Comparison of ENCODE assay signal across 37 cellular contexts in the genomic region with DNA sequence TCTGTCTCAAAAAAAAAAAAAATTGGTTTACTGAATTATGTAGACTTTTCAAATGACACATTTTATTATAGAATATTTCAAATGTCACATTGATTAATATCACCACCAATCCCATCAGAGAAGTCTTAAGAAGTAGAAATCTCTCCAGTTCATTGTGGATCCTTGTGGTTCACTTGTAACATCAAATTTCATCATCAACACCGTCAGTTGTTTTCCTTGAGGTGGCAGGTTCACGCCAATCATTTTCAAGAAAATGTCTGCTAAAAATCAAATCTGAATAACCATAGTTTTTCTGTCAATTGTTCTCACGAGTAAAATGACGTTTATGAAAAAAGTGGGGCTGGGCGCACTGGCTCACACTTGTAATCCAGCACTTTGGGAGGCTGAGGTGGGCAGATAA. TPM values are rescaled to one million over a fixed set of nuclear protein-coding genes. Genes with fewer than 3 reads are reported as not detected.
"Had no signal": no experiment of that assay in that cellular context is flagged by ENCODE, and none has a peak within 500 bp of the region (broad histone marks: within the 10 kb centered on the region; RNA-seq: fewer than 3 reads in every experiment).

No MANE protein-coding gene starts in this region.

- H3K27me3 ChIP-seq: adrenal gland, ascending aorta, body of pancreas, brain microvascular endothelial cell, breast epithelium, cardiac muscle cell had no signal

- H3K4me3 Mint-ChIP-seq: activated naive CD4-positive, alpha-beta T cell treated with anti-CD3 and anti-CD28 coated beads for 36 hours; activated naive CD4-positive, alpha-beta T cell treated with anti-CD3 and anti-CD28 coated beads, Interleukin-2, amount 10 ng/mL, durations not matched to agents 7 days and 5 days; activated naive CD4-positive, alpha-beta T cell treated with anti-CD3 and anti-CD28 coated beads, Interleukin-2, amount 50 U/mL, for 24 hours; activated naive CD8-positive, alpha-beta T cell; activated naive CD8-positive, alpha-beta T cell treated with anti-CD3 and anti-CD28 coated beads for 36 hours; activated naive CD8-positive, alpha-beta T cell treated with anti-CD3 and anti-CD28 coated beads, Interleukin-2, amount 10 ng/mL, durations not matched to agents 7 days and 5 days; activated naive CD8-positive, alpha-beta T cell treated with anti-CD3 and anti-CD28 coated beads, Interleukin-2, amount 50 U/mL, for 24 hours; activated T-cell treated with anti-CD3 and anti-CD28 coated beads, Interleukin-2, amount 50 U/mL, for 24 hours; activated T-cell treated with anti-CD3 and anti-CD28 coated beads, Interleukin-2, amount 50 U/mL, for 4 hours; activated T-cell treated with anti-CD3 and anti-CD28 coated beads, Interleukin-2, amount 50 U/mL, for 72 hours; activated T-helper 1 cell treated with anti-CD3 and anti-CD28 coated beads, Interleukin-12 subunit alpha, Interleukin-12 subunit beta, Interleukin-2, Interleukin-4 antibody, amounts not matched to agents 30 ng/mL and 10 ng/mL and 1 ng/mL, durations not matched to agents 14 hours and 24 hours and 36 hours; activated T-helper 17 cell treated with anti-CD3 and anti-CD28 coated beads, Interleukin-2, amount 50 U/mL, for 72 hours; brain; central memory CD8-positive, alpha-beta T cell had no signal

- H3K9me3 Mint-ChIP-seq: activated naive CD4-positive, alpha-beta T cell treated with anti-CD3 and anti-CD28 coated beads for 36 hours; activated naive CD4-positive, alpha-beta T cell treated with anti-CD3 and anti-CD28 coated beads, Interleukin-2, amount 10 ng/mL, durations not matched to agents 7 days and 5 days; activated naive CD4-positive, alpha-beta T cell treated with anti-CD3 and anti-CD28 coated beads, Interleukin-2, amount 50 U/mL, for 24 hours; activated naive CD8-positive, alpha-beta T cell treated with anti-CD3 and anti-CD28 coated beads, Interleukin-2, amount 10 ng/mL, durations not matched to agents 7 days and 5 days; activated naive CD8-positive, alpha-beta T cell treated with anti-CD3 and anti-CD28 coated beads, Interleukin-2, amount 50 U/mL, for 24 hours; activated T-helper 1 cell treated with anti-CD3 and anti-CD28 coated beads, Interleukin-12 subunit alpha, Interleukin-12 subunit beta, Interleukin-2, Interleukin-4 antibody, amounts not matched to agents 30 ng/mL and 10 ng/mL and 1 ng/mL, durations not matched to agents 14 hours and 24 hours and 36 hours; activated T-helper 2 cell treated with anti-CD3 and anti-CD28 coated beads, Interferon-gamma antibody, Interleukin-2, Interleukin-4, amounts not matched to agents 10 μg/mL and 5 μg/mL and 100 μg/mL, durations not matched to agents 14 hours and 24 hours and 36 hours; central memory CD8-positive, alpha-beta T cell had no signal

- H3K4me3 ChIP-seq: adrenal gland, ascending aorta, body of pancreas, breast epithelium, cardiac muscle cell had no signal

- H3K27ac ChIP-seq: adrenal gland, ascending aorta, body of pancreas, brain microvascular endothelial cell, breast epithelium, cardiac muscle cell had no signal

- H3K9me3 ChIP-seq: adrenal gland, ascending aorta, body of pancreas, breast epithelium had no signal

- H3K36me3 Mint-ChIP-seq: activated naive CD4-positive, alpha-beta T cell treated with anti-CD3 and anti-CD28 coated beads, Interleukin-2, amount 10 ng/mL, durations not matched to agents 7 days and 5 days; activated naive CD4-positive, alpha-beta T cell treated with anti-CD3 and anti-CD28 coated beads, Interleukin-2, amount 50 U/mL, for 24 hours; activated naive CD8-positive, alpha-beta T cell; activated naive CD8-positive, alpha-beta T cell treated with anti-CD3 and anti-CD28 coated beads for 36 hours; activated naive CD8-positive, alpha-beta T cell treated with anti-CD3 and anti-CD28 coated beads, Interleukin-2, amount 10 ng/mL, durations not matched to agents 7 days and 5 days; brain had no signal

- H3K27ac Mint-ChIP-seq: activated naive CD4-positive, alpha-beta T cell treated with anti-CD3 and anti-CD28 coated beads for 36 hours; activated naive CD4-positive, alpha-beta T cell treated with anti-CD3 and anti-CD28 coated beads, Interleukin-2, amount 10 ng/mL, durations not matched to agents 7 days and 5 days; activated naive CD4-positive, alpha-beta T cell treated with anti-CD3 and anti-CD28 coated beads, Interleukin-2, amount 50 U/mL, for 24 hours; activated naive CD4-positive, alpha-beta T cell treated with anti-CD3 and anti-CD28 coated beads, Interleukin-2, amount 50 U/mL, for 72 hours; activated naive CD8-positive, alpha-beta T cell; activated naive CD8-positive, alpha-beta T cell treated with anti-CD3 and anti-CD28 coated beads for 36 hours; activated naive CD8-positive, alpha-beta T cell treated with anti-CD3 and anti-CD28 coated beads, Interleukin-2, amount 10 ng/mL, durations not matched to agents 7 days and 5 days; activated naive CD8-positive, alpha-beta T cell treated with anti-CD3 and anti-CD28 coated beads, Interleukin-2, amount 50 U/mL, for 24 hours; activated T-cell treated with anti-CD3 and anti-CD28 coated beads, Interleukin-2, amount 50 U/mL, for 24 hours; activated T-cell treated with anti-CD3 and anti-CD28 coated beads, Interleukin-2, amount 50 U/mL, for 72 hours; activated T-helper 1 cell treated with anti-CD3 and anti-CD28 coated beads, Interleukin-12 subunit alpha, Interleukin-12 subunit beta, Interleukin-2, Interleukin-4 antibody, amounts not matched to agents 30 ng/mL and 10 ng/mL and 1 ng/mL, durations not matched to agents 14 hours and 24 hours and 36 hours; activated T-helper 17 cell treated with anti-CD3 and anti-CD28 coated beads, Interleukin-2, amount 50 U/mL, for 72 hours; activated T-helper 2 cell treated with anti-CD3 and anti-CD28 coated beads, Interferon-gamma antibody, Interleukin-2, Interleukin-4, amounts not matched to agents 10 μg/mL and 5 μg/mL and 100 μg/mL, durations not matched to agents 14 hours and 24 hours and 36 hours; brain had no signal

- H3K4me1 Mint-ChIP-seq: activated naive CD4-positive, alpha-beta T cell treated with anti-CD3 and anti-CD28 coated beads, Interleukin-2, amount 10 ng/mL, durations not matched to agents 7 days and 5 days; activated naive CD4-positive, alpha-beta T cell treated with anti-CD3 and anti-CD28 coated beads, Interleukin-2, amount 50 U/mL, for 24 hours; activated naive CD8-positive, alpha-beta T cell treated with anti-CD3 and anti-CD28 coated beads for 36 hours; activated naive CD8-positive, alpha-beta T cell treated with anti-CD3 and anti-CD28 coated beads, Interleukin-2, amount 10 ng/mL, durations not matched to agents 7 days and 5 days; activated naive CD8-positive, alpha-beta T cell treated with anti-CD3 and anti-CD28 coated beads, Interleukin-2, amount 50 U/mL, for 24 hours; activated T-helper 17 cell treated with anti-CD3 and anti-CD28 coated beads, Interleukin-2, amount 50 U/mL, for 72 hours; brain; central memory CD8-positive, alpha-beta T cell had no signal

- H3K27me3 Mint-ChIP-seq: activated naive CD8-positive, alpha-beta T cell treated with anti-CD3 and anti-CD28 coated beads, Interleukin-2, amount 10 ng/mL, durations not matched to agents 7 days and 5 days had no signal

- DNase-seq: activated effector memory CD4-positive, alpha-beta T cell treated with anti-CD3 and anti-CD28 coated beads, Interleukin-2, amount 50 U/mL, for 16 hours; activated effector memory CD4-positive, alpha-beta T cell treated with Interleukin-2 at 50 U/mL for 16 hours; activated gamma-delta T cell; activated gamma-delta T cell treated with Interleukin-2 at 50 U/mL for 16 hours; activated naive CD4-positive, alpha-beta T cell; activated naive CD4-positive, alpha-beta T cell treated with anti-CD3 and anti-CD28 coated beads for 36 hours; activated naive CD4-positive, alpha-beta T cell treated with anti-CD3 and anti-CD28 coated beads, Interleukin-2, amount 10 ng/mL, durations not matched to agents 7 days and 5 days; activated naive CD4-positive, alpha-beta T cell treated with anti-CD3 and anti-CD28 coated beads, Interleukin-2, amount 50 U/mL, for 16 hours; activated naive CD8-positive, alpha-beta T cell treated with anti-CD3 and anti-CD28 coated beads for 36 hours; activated naive CD8-positive, alpha-beta T cell treated with anti-CD3 and anti-CD28 coated beads, Interleukin-2, amount 10 ng/mL, durations not matched to agents 7 days and 5 days; activated naive CD8-positive, alpha-beta T cell treated with anti-CD3 and anti-CD28 coated beads, Interleukin-2, amount 50 U/mL, for 24 hours; activated T-cell treated with anti-CD3 and anti-CD28 coated beads, Interleukin-2, amount 50 U/mL, for 1 hour; activated T-cell treated with anti-CD3 and anti-CD28 coated beads, Interleukin-2, amount 50 U/mL, for 24 hours; activated T-cell treated with anti-CD3 and anti-CD28 coated beads, Interleukin-2, amount 50 U/mL, for 4 hours; activated T-cell treated with anti-CD3 and anti-CD28 coated beads, Interleukin-2, amount 50 U/mL, for 48 hours; activated T-cell treated with anti-CD3 and anti-CD28 coated beads, Interleukin-2, amount 50 U/mL, for 72 hours; adrenal gland; amniotic stem cell; amygdala; anterior cingulate cortex; aorta; body of pancreas; brain microvascular endothelial cell; caudate nucleus; central memory CD4-positive, alpha-beta T cell; cerebellar nuclear complex had no signal

- H3K36me3 ChIP-seq: adrenal gland, ascending aorta, brain microvascular endothelial cell, breast epithelium, cardiac muscle cell had no signal

- H3K4me1 ChIP-seq: adrenal gland, ascending aorta, body of pancreas, breast epithelium had no signal

RNA-seq across cellular contexts. Expression of a gene that starts 50.3 kb away (rescaled TPM):
- total RNA-seq: ascending aorta had no signal
- polyA plus RNA-seq: cardiac muscle cell had no signal
